ENCODE assay signal across 8 cellular contexts in genomic region chr17:45132302-45132568, GRCh38. TPM values are rescaled to one million over a fixed set of nuclear protein-coding genes. Genes with fewer than 3 reads are reported as not detected.
DNase-seq lines count a peak whose midpoint lies in the region; ATAC-seq, FAIRE-seq and TF ChIP-seq lines count a peak whose summit lies in the region.

PLCD3 (minus strand) TSS chr17:45132515; CDS start chr17:45132410, 105 bp downstream.

- H3K4me3 ChIP-seq in HAP-1 (peak within 1 kb of the TSS; percentile 88), fibroblast of villous mesenchyme (ENCODE audit: low read depth, low read length) (peak within 1 kb of the TSS; percentile 93), pancreas (peak within 1 kb of the TSS; percentile 62 to 90 (median 84))

- ATAC-seq in T-helper 17 cell (no peak), pancreas (no peak), HG03520 (IDR thresholded peaks at IDR 0.05; ENCODE audit: unreplicated experiment) (no peak), GM19463 (IDR thresholded peaks at IDR 0.05; ENCODE audit: unreplicated experiment) (no peak), HG03342 (IDR thresholded peaks at IDR 0.05; ENCODE audit: unreplicated experiment) (no peak)

- no peaks in the 10 kb centered on the region for H3K36me3 ChIP-seq in HAP-1 (replicated peaks)
- H3K36me3 ChIP-seq in pancreas, result no peaks in the 10 kb centered on the region

- WGBS in pancreas, 2 donors, result 0 to 1% methylated on average over 9 to 37 of the region's 38 CpGs

- H3K9me3 ChIP-seq in HAP-1 (no peaks in the 10 kb centered on the region), T-helper 17 cell (ENCODE audit: control insufficient read depth, low read length, poor library complexity, severe bottlenecking) (no peaks in the 10 kb centered on the region), pancreas (no peaks in the 10 kb centered on the region)

- H3K4me1 ChIP-seq in HAP-1, result peaks cover 22% of the 10 kb centered on the region
- peaks cover 0 to 13% (median 5%) of the 10 kb centered on the region in 3 donors for H3K4me1 ChIP-seq in pancreas

- no peak for DNase-seq in HAP-1 (ENCODE audit: low spot score in 2 of 2)
- no peak for DNase-seq in T-helper 17 cell
- no peak for DNase-seq in fibroblast of villous mesenchyme (ENCODE audit: low read depth)
- DNase-seq in pancreas, result peak in 1 of 6 donors; percentile 89
- no peak for DNase-seq in KG1 (lab: John Stamatoyannopoulos, UW)

- no peaks in the 10 kb centered on the region for H3K27me3 ChIP-seq in HAP-1 (ENCODE audit: low read depth)
- H3K27me3 ChIP-seq in pancreas, result no peaks in the 10 kb centered on the region

- FAIRE-seq in pancreas (lab: Jason Lieb, UNC), result no peak

- peaks cover 11% of the 10 kb centered on the region for H3K4me1 Mint-ChIP-seq in T-helper 17 cell

- intact Hi-C loops in pancreas (cut with DNase I), result no loop called here

- H3K4me3 Mint-ChIP-seq in T-helper 17 cell, result peak within 1 kb of the TSS; percentile 90

- in situ Hi-C loops in HAP-1 (cut with MboI; ENCODE audit: low sequenced_read_pairs), result no loop called here

- no peaks in the 10 kb centered on the region for H3K27me3 Mint-ChIP-seq in T-helper 17 cell

- no peaks in the 10 kb centered on the region for H3K36me3 Mint-ChIP-seq in T-helper 17 cell (ENCODE audit: low read depth)

- TF ChIP-seq CTCF in fibroblast of villous mesenchyme (IDR thresholded peaks at IDR 0.05; ENCODE audit: insufficient read depth, low read depth, low read length), result no peak
- no peak for TF ChIP-seq CTCF in pancreas (IDR thresholded peaks at IDR 0.05)

- peak within 1 kb of the TSS; percentile 91 to 94 (median 92) for H3K27ac ChIP-seq in pancreas

- peak within 1 kb of the TSS; percentile 73 for H3K27ac Mint-ChIP-seq in T-helper 17 cell

RNA-seq across cellular contexts. Expression of gene PLCD3, which starts in this region (rescaled TPM):
- total RNA-seq in T-helper 17 cell (1 to 10 TPM; 3.7 to 5.0 TPM), fibroblast of villous mesenchyme (41.9 and 62.6 TPM in 2 replicates), pancreas (1 to 10 TPM; 4.6 to 9.9 (median 8.0) TPM)
- polyA plus RNA-seq in pancreas, result 10 to 100 TPM in 1 of 2 donors, 1 to 10 TPM in 1; 8.2 to 10.6 TPM
